Comparison of ENCODE assay signal across 30 cellular contexts in the genomic region with DNA sequence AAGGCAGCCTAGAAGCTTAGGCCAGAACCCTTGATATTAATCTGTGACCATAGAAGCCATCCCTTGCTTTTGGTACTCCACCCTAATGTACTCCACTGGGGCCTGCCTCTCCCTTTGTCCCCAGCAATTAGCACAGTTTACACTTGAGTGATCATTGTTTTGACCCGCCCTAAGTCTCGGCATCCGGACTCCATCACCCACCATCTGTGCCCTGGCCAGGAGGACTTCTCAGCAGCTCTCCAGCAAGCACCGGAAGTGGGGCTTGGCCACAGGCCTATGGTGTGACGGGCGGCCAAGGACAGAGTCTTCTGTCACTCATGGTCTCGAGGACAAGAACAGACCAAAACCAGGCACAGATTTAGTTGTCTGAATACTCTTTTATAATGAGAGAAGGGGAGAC.
A peak's percentile ranks its signal among the peaks of the same experiment; 100 is the strongest.
DNase-seq lines count a peak whose midpoint lies in the region; TF ChIP-seq lines count a peak whose summit lies in the region.
"Had no signal": no experiment of that assay in that cellular context is flagged by ENCODE, and none has a peak within 500 bp of the region (broad histone marks: within the 10 kb centered on the region; RNA-seq: fewer than 3 reads in every experiment).

No MANE protein-coding gene starts in this region.

- H3K27me3 ChIP-seq in MG63 = no peaks in the 10 kb centered on the region
- H3K27me3 ChIP-seq: neutrophil had no signal

- H3K9me3 ChIP-seq in MG63 = no peaks in the 10 kb centered on the region
- H3K9me3 ChIP-seq: heart left ventricle, neutrophil, thoracic aorta had no signal

- H3K4me1 Mint-ChIP-seq in mesothelial cell of epicardium = peaks cover 16% of the 10 kb centered on the region
- H3K4me1 Mint-ChIP-seq in activated T-helper 1 cell treated with anti-CD3 and anti-CD28 coated beads, Interleukin-12 subunit alpha, Interleukin-12 subunit beta, Interleukin-2, Interleukin-4 antibody, amounts not matched to agents 30 ng/mL and 10 ng/mL and 1 ng/mL, durations not matched to agents 14 hours and 24 hours and 36 hours (ENCODE audit: low read depth) = no peaks in the 10 kb centered on the region
- H3K4me1 Mint-ChIP-seq: B cell; CD8-positive, alpha-beta memory T cell; memory B cell had no signal

- H3K4me3 Mint-ChIP-seq in mesothelial cell of epicardium = no peak overlapping the region
- H3K4me3 Mint-ChIP-seq in activated T-helper 1 cell treated with anti-CD3 and anti-CD28 coated beads, Interleukin-12 subunit alpha, Interleukin-12 subunit beta, Interleukin-2, Interleukin-4 antibody, amounts not matched to agents 30 ng/mL and 10 ng/mL and 1 ng/mL, durations not matched to agents 14 hours and 24 hours and 36 hours = no peak overlapping the region
- H3K4me3 Mint-ChIP-seq: activated naive CD8-positive, alpha-beta T cell; B cell; CD8-positive, alpha-beta memory T cell; H9; memory B cell; stimulated activated naive CD8-positive, alpha-beta T cell treated with anti-CD3 and anti-CD28 coated beads, Interleukin-15, Interleukin-2, amounts not matched to agents 100 ng/mL and 50 ng/mL, for 24 hours; T-helper 1 cell treated with Interleukin-12 subunit alpha and Interleukin-12 subunit beta and Interleukin-4 antibody, amounts not matched to agents 30 μg/mL and 1 μg/mL, for 36 hours had no signal

- no peaks in the 10 kb centered on the region for H3K36me3 ChIP-seq in MG63
- H3K36me3 ChIP-seq: heart left ventricle, neutrophil, thoracic aorta had no signal

- H3K27me3 Mint-ChIP-seq in mesothelial cell of epicardium (ENCODE audit: low read depth) = peaks cover 34% of the 10 kb centered on the region
- H3K27me3 Mint-ChIP-seq in activated T-helper 1 cell treated with anti-CD3 and anti-CD28 coated beads, Interleukin-12 subunit alpha, Interleukin-12 subunit beta, Interleukin-2, Interleukin-4 antibody, amounts not matched to agents 30 ng/mL and 10 ng/mL and 1 ng/mL, durations not matched to agents 14 hours and 24 hours and 36 hours (ENCODE audit: insufficient read depth) = peaks cover 2% of the 10 kb centered on the region

- H3K27ac Mint-ChIP-seq in mesothelial cell of epicardium = no peak overlapping the region
- H3K27ac Mint-ChIP-seq in activated T-helper 1 cell treated with anti-CD3 and anti-CD28 coated beads, Interleukin-12 subunit alpha, Interleukin-12 subunit beta, Interleukin-2, Interleukin-4 antibody, amounts not matched to agents 30 ng/mL and 10 ng/mL and 1 ng/mL, durations not matched to agents 14 hours and 24 hours and 36 hours = no peak overlapping the region
- H3K27ac Mint-ChIP-seq: activated naive CD8-positive, alpha-beta T cell; activated T-helper 2 cell treated with anti-CD3 and anti-CD28 coated beads, Interferon-gamma antibody, Interleukin-2, Interleukin-4, amounts not matched to agents 10 μg/mL and 5 μg/mL and 100 μg/mL, durations not matched to agents 14 hours and 24 hours and 36 hours; B cell; CD8-positive, alpha-beta memory T cell; H9; memory B cell; progenitor cell of endocrine pancreas; stimulated activated naive CD8-positive, alpha-beta T cell treated with anti-CD3 and anti-CD28 coated beads, Interleukin-15, Interleukin-2, amounts not matched to agents 100 ng/mL and 50 ng/mL, for 24 hours; T-helper 1 cell treated with Interleukin-12 subunit alpha and Interleukin-12 subunit beta and Interleukin-4 antibody, amounts not matched to agents 30 μg/mL and 1 μg/mL, for 36 hours had no signal

- H3K9me3 Mint-ChIP-seq in mesothelial cell of epicardium = no peaks in the 10 kb centered on the region
- no peaks in the 10 kb centered on the region for H3K9me3 Mint-ChIP-seq in activated T-helper 1 cell treated with anti-CD3 and anti-CD28 coated beads, Interleukin-12 subunit alpha, Interleukin-12 subunit beta, Interleukin-2, Interleukin-4 antibody, amounts not matched to agents 30 ng/mL and 10 ng/mL and 1 ng/mL, durations not matched to agents 14 hours and 24 hours and 36 hours
- H3K9me3 Mint-ChIP-seq: activated T-helper 2 cell treated with anti-CD3 and anti-CD28 coated beads, Interferon-gamma antibody, Interleukin-2, Interleukin-4, amounts not matched to agents 10 μg/mL and 5 μg/mL and 100 μg/mL, durations not matched to agents 14 hours and 24 hours and 36 hours; H9; memory B cell; stimulated activated naive CD8-positive, alpha-beta T cell treated with anti-CD3 and anti-CD28 coated beads, Interleukin-15, Interleukin-2, amounts not matched to agents 100 ng/mL and 50 ng/mL, for 24 hours; T-helper 1 cell treated with Interleukin-12 subunit alpha and Interleukin-12 subunit beta and Interleukin-4 antibody, amounts not matched to agents 30 μg/mL and 1 μg/mL, for 36 hours had no signal

- intact Hi-C loops in activated T-helper 1 cell treated with anti-CD3 and anti-CD28 coated beads, Interleukin-12 subunit alpha, Interleukin-12 subunit beta, Interleukin-2, Interleukin-4 antibody, amounts not matched to agents 30 ng/mL and 10 ng/mL and 1 ng/mL, durations not matched to agents 14 hours and 24 hours and 36 hours (cut with micrococcal nuclease) = no loop called here

- H3K4me3 ChIP-seq in MG63 = no peak overlapping the region
- H3K4me3 ChIP-seq: heart left ventricle, thoracic aorta had no signal

- no peak for TF ChIP-seq CTCF in mesothelial cell of epicardium (IDR thresholded peaks at IDR 0.05; ENCODE audit: unreplicated experiment)

- DNase-seq in COLO668 (lab: John Stamatoyannopoulos, UW; ENCODE audit: unreplicated experiment) = peak; percentile 5
- DNase-seq in MG63 = peak; percentile 27
- peak; percentile 88 for DNase-seq in cerebellar cortex (ENCODE audit: low spot score)
- peak; percentile 72 for DNase-seq in retina
- no peak for DNase-seq in mesothelial cell of epicardium (ENCODE audit: low spot score in 2 of 2, unreplicated experiment in 2 of 2)
- DNase-seq in activated T-helper 1 cell treated with anti-CD3 and anti-CD28 coated beads, Interleukin-12 subunit alpha, Interleukin-12 subunit beta, Interleukin-2, Interleukin-4 antibody, amounts not matched to agents 30 ng/mL and 10 ng/mL and 1 ng/mL, durations not matched to agents 14 hours and 24 hours and 36 hours (ENCODE audit: low spot score) = no peak
- no peak for DNase-seq in kidney tubule cell (ENCODE audit: low spot score)
- DNase-seq in SW 1271 (lab: John Stamatoyannopoulos, UW) = no peak
- DNase-seq: activated CD4-positive, alpha-beta T cell treated with anti-CD3 and anti-CD28 coated beads, Interleukin-2, amount 50 U/mL, for 48 hours; activated CD8-positive, alpha-beta memory T cell treated with anti-CD3 and anti-CD28 coated beads, Interleukin-2, amount 50 U/mL, for 48 hours; anterior cingulate cortex; CD8-positive, alpha-beta memory T cell; cortex of kidney; DMS79; H9; heart left ventricle; KG1; left cardiac atrium; NCI-H1417 treated with DMSO at 0.1 percent for 48 hours; NCI-H524 treated with DMSO at 0.1 percent for 48 hours; RPMI8226 had no signal

- H3K36me3 Mint-ChIP-seq in mesothelial cell of epicardium = no peaks in the 10 kb centered on the region
- no peaks in the 10 kb centered on the region for H3K36me3 Mint-ChIP-seq in activated T-helper 1 cell treated with anti-CD3 and anti-CD28 coated beads, Interleukin-12 subunit alpha, Interleukin-12 subunit beta, Interleukin-2, Interleukin-4 antibody, amounts not matched to agents 30 ng/mL and 10 ng/mL and 1 ng/mL, durations not matched to agents 14 hours and 24 hours and 36 hours (ENCODE audit: low read depth)
- H3K36me3 Mint-ChIP-seq: activated naive CD8-positive, alpha-beta T cell; CD8-positive, alpha-beta memory T cell; memory B cell had no signal

Comparison
In these comparisons a context has a peak if more than half of its experiments do, and no peak if none do; other contexts are left out.
1. DNase-seq: peak in COLO668 (single experiment), MG63 (single experiment), cerebellar cortex (single experiment) and retina (single experiment); none in mesothelial cell of epicardium (0 of 2), activated T-helper 1 cell treated with anti-CD3 and anti-CD28 coated beads, Interleukin-12 subunit alpha, Interleukin-12 subunit beta, Interleukin-2, Interleukin-4 antibody, amounts not matched to agents 30 ng/mL and 10 ng/mL and 1 ng/mL, durations not matched to agents 14 hours and 24 hours and 36 hours (single experiment), kidney tubule cell (single experiment) and SW 1271 (0 of 2).